ENCODE assay signal across 2 cellular contexts in the genomic region with DNA sequence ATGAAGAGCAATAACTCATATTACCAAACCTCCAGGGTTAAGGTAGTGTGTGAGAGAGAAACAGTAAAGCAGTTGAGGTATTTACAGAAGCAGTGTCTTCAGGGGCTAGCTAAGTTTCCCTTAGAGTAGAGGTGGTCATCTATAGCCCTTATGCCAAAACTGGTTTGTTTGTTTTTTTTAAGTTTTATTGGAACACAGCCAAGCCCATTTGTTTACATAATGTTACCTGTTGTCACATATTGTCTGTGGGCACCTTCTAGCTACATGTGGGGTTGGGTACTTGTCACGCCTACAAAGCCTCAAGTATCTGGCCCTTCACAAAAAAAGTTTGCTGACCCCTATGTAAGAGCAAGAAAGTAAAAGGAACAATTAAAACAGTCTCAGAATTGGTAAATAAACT.
TF ChIP-seq lines count a peak whose summit lies in the region.

No MANE protein-coding gene starts in this region.

TF ChIP-seq in IMR-90, 13 proteins besides CTCF, POLR2A, EP300 and RAD21:
- TF ChIP-seq SMC3 (IDR thresholded peaks at IDR 0.05; ENCODE audit: low read depth, low read length) (no peak), RFX5 (IDR thresholded peaks at IDR 0.05; ENCODE audit: low read depth, low read length) (no peak), MAFK (IDR thresholded peaks at IDR 0.05; ENCODE audit: low read depth, low read length) (no peak), BHLHE40 (IDR thresholded peaks at IDR 0.05; ENCODE audit: low read depth, low read length) (no peak), CEBPB (IDR thresholded peaks at IDR 0.05; ENCODE audit: low read depth, low read length) (no peak)

TF ChIP-seq in GM12878, 131 proteins besides CTCF, POLR2A, EP300 and RAD21:
- TF ChIP-seq, protein P1, sequence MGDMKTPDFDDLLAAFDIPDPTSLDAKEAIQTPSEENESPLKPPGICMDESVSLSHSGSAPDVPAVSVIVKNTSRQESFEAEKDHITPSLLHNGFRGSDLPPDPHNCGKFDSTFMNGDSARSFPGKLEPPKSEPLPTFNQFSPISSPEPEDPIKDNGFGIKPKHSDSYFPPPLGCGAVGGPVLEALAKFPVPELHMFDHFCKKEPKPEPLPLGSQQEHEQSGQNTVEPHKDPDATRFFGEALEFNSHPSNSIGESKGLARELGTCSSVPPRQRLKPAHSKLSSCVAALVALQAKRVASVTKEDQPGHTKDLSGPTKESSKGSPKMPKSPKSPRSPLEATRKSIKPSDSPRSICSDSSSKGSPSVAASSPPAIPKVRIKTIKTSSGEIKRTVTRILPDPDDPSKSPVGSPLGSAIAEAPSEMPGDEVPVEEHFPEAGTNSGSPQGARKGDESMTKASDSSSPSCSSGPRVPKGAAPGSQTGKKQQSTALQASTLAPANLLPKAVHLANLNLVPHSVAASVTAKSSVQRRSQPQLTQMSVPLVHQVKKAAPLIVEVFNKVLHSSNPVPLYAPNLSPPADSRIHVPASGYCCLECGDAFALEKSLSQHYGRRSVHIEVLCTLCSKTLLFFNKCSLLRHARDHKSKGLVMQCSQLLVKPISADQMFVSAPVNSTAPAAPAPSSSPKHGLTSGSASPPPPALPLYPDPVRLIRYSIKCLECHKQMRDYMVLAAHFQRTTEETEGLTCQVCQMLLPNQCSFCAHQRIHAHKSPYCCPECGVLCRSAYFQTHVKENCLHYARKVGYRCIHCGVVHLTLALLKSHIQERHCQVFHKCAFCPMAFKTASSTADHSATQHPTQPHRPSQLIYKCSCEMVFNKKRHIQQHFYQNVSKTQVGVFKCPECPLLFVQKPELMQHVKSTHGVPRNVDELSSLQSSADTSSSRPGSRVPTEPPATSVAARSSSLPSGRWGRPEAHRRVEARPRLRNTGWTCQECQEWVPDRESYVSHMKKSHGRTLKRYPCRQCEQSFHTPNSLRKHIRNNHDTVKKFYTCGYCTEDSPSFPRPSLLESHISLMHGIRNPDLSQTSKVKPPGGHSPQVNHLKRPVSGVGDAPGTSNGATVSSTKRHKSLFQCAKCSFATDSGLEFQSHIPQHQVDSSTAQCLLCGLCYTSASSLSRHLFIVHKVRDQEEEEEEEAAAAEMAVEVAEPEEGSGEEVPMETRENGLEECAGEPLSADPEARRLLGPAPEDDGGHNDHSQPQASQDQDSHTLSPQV (IDR thresholded peaks at IDR 0.05), result no peak
- TF ChIP-seq, protein P2, sequence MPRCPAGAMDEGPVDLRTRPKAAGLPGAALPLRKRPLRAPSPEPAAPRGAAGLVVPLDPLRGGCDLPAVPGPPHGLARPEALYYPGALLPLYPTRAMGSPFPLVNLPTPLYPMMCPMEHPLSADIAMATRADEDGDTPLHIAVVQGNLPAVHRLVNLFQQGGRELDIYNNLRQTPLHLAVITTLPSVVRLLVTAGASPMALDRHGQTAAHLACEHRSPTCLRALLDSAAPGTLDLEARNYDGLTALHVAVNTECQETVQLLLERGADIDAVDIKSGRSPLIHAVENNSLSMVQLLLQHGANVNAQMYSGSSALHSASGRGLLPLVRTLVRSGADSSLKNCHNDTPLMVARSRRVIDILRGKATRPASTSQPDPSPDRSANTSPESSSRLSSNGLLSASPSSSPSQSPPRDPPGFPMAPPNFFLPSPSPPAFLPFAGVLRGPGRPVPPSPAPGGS (IDR thresholded peaks at IDR 0.05; ENCODE audit: borderline replicate concordance, insufficient read depth, low read depth, low read length, poor library complexity, severe bottlenecking), result peak; percentile 32
- TF ChIP-seq, protein P3, sequence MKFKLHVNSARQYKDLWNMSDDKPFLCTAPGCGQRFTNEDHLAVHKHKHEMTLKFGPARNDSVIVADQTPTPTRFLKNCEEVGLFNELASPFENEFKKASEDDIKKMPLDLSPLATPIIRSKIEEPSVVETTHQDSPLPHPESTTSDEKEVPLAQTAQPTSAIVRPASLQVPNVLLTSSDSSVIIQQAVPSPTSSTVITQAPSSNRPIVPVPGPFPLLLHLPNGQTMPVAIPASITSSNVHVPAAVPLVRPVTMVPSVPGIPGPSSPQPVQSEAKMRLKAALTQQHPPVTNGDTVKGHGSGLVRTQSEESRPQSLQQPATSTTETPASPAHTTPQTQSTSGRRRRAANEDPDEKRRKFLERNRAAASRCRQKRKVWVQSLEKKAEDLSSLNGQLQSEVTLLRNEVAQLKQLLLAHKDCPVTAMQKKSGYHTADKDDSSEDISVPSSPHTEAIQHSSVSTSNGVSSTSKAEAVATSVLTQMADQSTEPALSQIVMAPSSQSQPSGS (IDR thresholded peaks at IDR 0.05; ENCODE audit: low read length), result no peak
- TF ChIP-seq, protein P4, sequence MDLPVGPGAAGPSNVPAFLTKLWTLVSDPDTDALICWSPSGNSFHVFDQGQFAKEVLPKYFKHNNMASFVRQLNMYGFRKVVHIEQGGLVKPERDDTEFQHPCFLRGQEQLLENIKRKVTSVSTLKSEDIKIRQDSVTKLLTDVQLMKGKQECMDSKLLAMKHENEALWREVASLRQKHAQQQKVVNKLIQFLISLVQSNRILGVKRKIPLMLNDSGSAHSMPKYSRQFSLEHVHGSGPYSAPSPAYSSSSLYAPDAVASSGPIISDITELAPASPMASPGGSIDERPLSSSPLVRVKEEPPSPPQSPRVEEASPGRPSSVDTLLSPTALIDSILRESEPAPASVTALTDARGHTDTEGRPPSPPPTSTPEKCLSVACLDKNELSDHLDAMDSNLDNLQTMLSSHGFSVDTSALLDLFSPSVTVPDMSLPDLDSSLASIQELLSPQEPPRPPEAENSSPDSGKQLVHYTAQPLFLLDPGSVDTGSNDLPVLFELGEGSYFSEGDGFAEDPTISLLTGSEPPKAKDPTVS (IDR thresholded peaks at IDR 0.05; ENCODE audit: low read depth, low read length), result no peak
- no peak for TF ChIP-seq TCF3 (IDR thresholded peaks at IDR 0.05; ENCODE audit: borderline replicate concordance, insufficient read depth, low read depth, low read length)
TF ChIP-seq in GM12878: peak in this region for 1.
